Comparison of ENCODE assay signal across 8 cellular contexts in genomic region chr2:238238766-238239551, GRCh38.
DNase-seq lines count a peak whose midpoint lies in the region; ATAC-seq lines count a peak whose summit lies in the region.

No MANE protein-coding gene starts in this region.

- no peak for ATAC-seq in HG03196 (IDR thresholded peaks at IDR 0.05; ENCODE audit: unreplicated experiment)

- DNase-seq in NCI-H2029 (lab: John Stamatoyannopoulos, UW) (peak; percentile 83), NCI-H2029 treated with DMSO at 0.1 percent for 48 hours (lab: John Stamatoyannopoulos, UW) (no peak), HUDEP-2 (lab: John Stamatoyannopoulos, UW; ENCODE audit: unreplicated experiment in 76 of 76) (peak in 41 of 76 experiments; percentile 8 to 55 (median 31)), germinal center (ENCODE audit: low spot score) (peak; percentile 51), GOT3 (lab: John Stamatoyannopoulos, UW) (no peak)
- peak; percentile 35 for DNase-seq in activated CD4-positive, alpha-beta T cell treated with anti-CD3 and anti-CD28 coated beads, Interleukin-2, amount 50 U/mL, for 1 hour
- peak; percentile 31 for DNase-seq in stimulated activated CD4-positive, alpha-beta T cell treated with anti-CD3 and anti-CD28 coated beads, Interleukin-12 subunit alpha, Interleukin-12 subunit beta, amount 100 ng/mL, for 4 hours

Comparison
In these comparisons a context has a peak if more than half of its experiments do, and no peak if none do; other contexts are left out.
1. DNase-seq: peak in NCI-H2029 (single experiment), HUDEP-2 (41 of 76), activated CD4-positive, alpha-beta T cell treated with anti-CD3 and anti-CD28 coated beads, Interleukin-2, amount 50 U/mL, for 1 hour (single experiment), germinal center (single experiment) and stimulated activated CD4-positive, alpha-beta T cell treated with anti-CD3 and anti-CD28 coated beads, Interleukin-12 subunit alpha, Interleukin-12 subunit beta, amount 100 ng/mL, for 4 hours (single experiment); none in NCI-H2029 treated with DMSO at 0.1 percent for 48 hours (single experiment) and GOT3 (single experiment).